8 cellular contexts compared by ENCODE assay signal in genomic region chr2:183078163-183078466, GRCh38. TPM values are rescaled to one million over a fixed set of nuclear protein-coding genes. Genes with fewer than 3 reads are reported as not detected.
A peak's percentile ranks its signal among the peaks of the same experiment; 100 is the strongest.
DNase-seq lines count a peak whose midpoint lies in the region; ATAC-seq and TF ChIP-seq lines count a peak whose summit lies in the region.

No MANE protein-coding gene starts in this region.

- no peaks in the 10 kb centered on the region for H3K27me3 Mint-ChIP-seq in natural killer cell (ENCODE audit: low read depth in 2 of 2)

- DNase-seq in NCI-H2081 (lab: John Stamatoyannopoulos, UW) (peak; percentile 65 to 82), NCI-H2081 treated with DMSO at 0.1 percent for 48 hours (lab: John Stamatoyannopoulos, UW) (no peak), RPMI8226 (peak; percentile 40), epithelial cell of proximal tubule (ENCODE audit: low read depth) (no peak), natural killer cell (no peak), GF-D8 (lab: John Stamatoyannopoulos, UW) (no peak), kidney glomerular epithelial cell (lab: John Stamatoyannopoulos, UW) (no peak)

- H3K4me1 Mint-ChIP-seq in natural killer cell, result peaks cover 14 to 15% of the 10 kb centered on the region in 2 donors

- H3K27ac Mint-ChIP-seq in natural killer cell, result peak overlapping the region; percentile 75 to 83

- TF ChIP-seq CTCF in epithelial cell of proximal tubule (conservative IDR thresholded peaks at IDR 0.05; ENCODE audit: low read depth, low read length) (no peak), natural killer cell (IDR thresholded peaks at IDR 0.05) (no peak)

- peak overlapping the region; percentile 76 for H3K4me3 ChIP-seq in epithelial cell of proximal tubule (ENCODE audit: low read depth, low read length)

- H3K4me3 Mint-ChIP-seq in natural killer cell, result peak overlapping the region; percentile 96

- intact Hi-C loops in natural killer cell (cut with micrococcal nuclease), result loop anchor here (1.0 kb wide), 1 partner anchor 46 kb away; the partner anchor contains the start of gene NUP35

- ATAC-seq in natural killer cell (peak; percentile 42 to 59 (median 42)), GM18873 (IDR thresholded peaks at IDR 0.05; ENCODE audit: low FRiP score, unreplicated experiment) (no peak)

- no peaks in the 10 kb centered on the region for H3K9me3 Mint-ChIP-seq in natural killer cell

- no peaks in the 10 kb centered on the region for H3K36me3 Mint-ChIP-seq in natural killer cell

RNA-seq across cellular contexts. Expression of gene DUSP19, which starts 0.4 kb away (rescaled TPM):
- total RNA-seq in epithelial cell of proximal tubule (0.17 and 0.51 TPM in 2 replicates), natural killer cell (1 to 10 TPM; 1.0 to 1.1 (median 1.1) TPM)

RNA-seq across cellular contexts. Expression of gene NCKAP1, which starts 39.9 kb away (rescaled TPM):
- total RNA-seq in epithelial cell of proximal tubule (79.5 and 103 TPM in 2 replicates), natural killer cell (10 to 100 TPM in 2 of 3 donors, 1 to 10 TPM in 1; 8.4 to 12.3 (median 10.4) TPM)

RNA-seq across cellular contexts. Expression of gene NUP35, which starts 46.1 kb away (rescaled TPM):
- total RNA-seq in epithelial cell of proximal tubule (19.1 and 30.1 TPM in 2 replicates), natural killer cell (10 to 100 TPM; 10.5 to 14.0 (median 12.7) TPM)

Comparison
In these comparisons a context has a peak if more than half of its experiments do, and no peak if none do; other contexts are left out.
1. DNase-seq: peak in NCI-H2081 (2 of 2) and RPMI8226 (single experiment); none in NCI-H2081 treated with DMSO at 0.1 percent for 48 hours (single experiment), epithelial cell of proximal tubule (single experiment), natural killer cell (single experiment), GF-D8 (single experiment) and kidney glomerular epithelial cell (single experiment).